Comparison of ENCODE assay signal across 1 cellular context in genomic region chr11:65896009-65896999, GRCh38.
TF ChIP-seq lines count a peak whose summit lies in the region.

No MANE protein-coding gene starts in this region.

TF ChIP-seq in endothelial cell of umbilical vein, 7 proteins besides CTCF, POLR2A, EP300 and RAD21:
- TF ChIP-seq POLR2AphosphoS5 (IDR thresholded peaks at IDR 0.05; ENCODE audit: insufficient read depth, low read depth, low read length) (no peak), GATA2 (IDR thresholded peaks at IDR 0.05; ENCODE audit: insufficient read depth, insufficient read length, low read depth, low read length) (no peak), JUN (IDR thresholded peaks at IDR 0.05; ENCODE audit: borderline replicate concordance, insufficient read depth, insufficient read length, low read depth) (no peak), FOS (IDR thresholded peaks at IDR 0.05; ENCODE audit: borderline replicate concordance, insufficient read depth, low read length) (no peak), EZH2 (IDR thresholded peaks at IDR 0.05; ENCODE audit: borderline replicate concordance, low read depth, low read length, severe bottlenecking) (no peak)
